Comparison of ENCODE assay signal across 35 cellular contexts in the genomic region with DNA sequence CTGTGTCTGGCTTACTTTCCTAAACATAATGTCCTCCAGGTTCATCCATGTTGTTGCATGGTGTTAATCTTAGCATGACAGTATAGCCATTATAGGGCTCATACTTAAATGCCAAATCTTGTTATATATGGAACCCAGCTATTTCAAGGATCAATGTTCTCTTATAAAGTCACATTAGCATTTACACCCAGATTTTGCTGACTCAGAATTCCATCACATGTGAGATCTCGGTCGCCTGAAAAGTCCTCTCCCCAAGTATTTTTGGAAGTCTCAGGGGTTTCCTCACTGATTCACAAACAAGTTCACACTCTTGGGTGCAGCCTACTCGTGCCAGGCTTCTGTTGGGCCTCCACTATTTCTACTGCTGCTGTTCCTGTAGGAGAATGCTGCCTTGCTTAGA. TPM values are rescaled to one million over a fixed set of nuclear protein-coding genes. Genes with fewer than 3 reads are reported as not detected.
"Had no signal": no experiment of that assay in that cellular context is flagged by ENCODE, and none has a peak within 500 bp of the region (broad histone marks: within the 10 kb centered on the region; RNA-seq: fewer than 3 reads in every experiment).

No MANE protein-coding gene starts in this region.

- H3K27ac ChIP-seq: neural progenitor cell, ovary, parathyroid adenoma, psoas muscle, skin epidermis, spleen, thoracic aorta, thyroid gland, tibial nerve, upper lobe of left lung, vagina had no signal

- H3K27me3 ChIP-seq: neural progenitor cell, ovary, spleen, thyroid gland, tibial nerve, upper lobe of left lung, vagina had no signal

- H3K4me3 Mint-ChIP-seq: natural killer cell; nephron; neural progenitor cell; stimulated activated memory B cell treated with anti-CD40 and anti-IgM and Interleukin-4, amounts not matched to agents 10 μg/mL and 1 μg/mL and 100 μg/mL, for 72 hours; stimulated activated naive CD8-positive, alpha-beta T cell treated with anti-CD3 and anti-CD28 coated beads, Interleukin-15, amount 100 ng/mL, for 72 hours had no signal

- H3K4me1 Mint-ChIP-seq: natural killer cell; nephron; neural progenitor cell; stimulated activated memory B cell treated with anti-CD40 and anti-IgM and Interleukin-4, amounts not matched to agents 10 μg/mL and 1 μg/mL and 100 μg/mL, for 72 hours; stimulated activated naive CD8-positive, alpha-beta T cell treated with anti-CD3 and anti-CD28 coated beads, Interleukin-15, amount 100 ng/mL, for 72 hours had no signal

- H3K4me1 ChIP-seq: neural progenitor cell, parathyroid adenoma, psoas muscle, spleen, tibial nerve, upper lobe of left lung, vagina had no signal

- H3K36me3 ChIP-seq: neural progenitor cell, ovary, thoracic aorta, thyroid gland had no signal

- H3K79me2 ChIP-seq: parathyroid adenoma had no signal

- H2AFZ ChIP-seq: neural progenitor cell, parathyroid adenoma had no signal

- H3K27ac Mint-ChIP-seq: natural killer cell; nephron; neural progenitor cell; progenitor cell of endocrine pancreas; stimulated activated memory B cell treated with anti-CD40 and anti-IgM and Interleukin-4, amounts not matched to agents 10 μg/mL and 1 μg/mL and 100 μg/mL, for 72 hours; stimulated activated naive CD8-positive, alpha-beta T cell treated with anti-CD3 and anti-CD28 coated beads, Interleukin-15, amount 100 ng/mL, for 72 hours had no signal

- H3K9ac ChIP-seq: neural progenitor cell, parathyroid adenoma had no signal

- H3K27me3 Mint-ChIP-seq: progenitor cell of endocrine pancreas; stimulated activated memory B cell treated with anti-CD40 and anti-IgM and Interleukin-4, amounts not matched to agents 10 μg/mL and 1 μg/mL and 100 μg/mL, for 72 hours; stimulated activated naive CD8-positive, alpha-beta T cell treated with anti-CD3 and anti-CD28 coated beads, Interleukin-15, amount 100 ng/mL, for 72 hours had no signal

- H3K9me3 ChIP-seq: psoas muscle, thoracic aorta, thyroid gland, upper lobe of left lung, vagina had no signal

- FAIRE-seq: urothelium cell line had no signal

- DNase-seq: natural killer cell; occipital lobe; ovary; psoas muscle; spleen; stimulated activated CD4-positive, alpha-beta T cell treated with anti-CD3 and anti-CD28 coated beads, Interleukin-12 subunit alpha, Interleukin-12 subunit beta, amount 100 ng/mL, for 4 hours; stimulated activated CD4-positive, alpha-beta T cell treated with anti-CD3 and anti-CD28 coated beads, Interleukin-1b, Interleukin-23, amount 100 ng/mL, for 48 hours; stimulated activated CD4-positive, alpha-beta T cell treated with anti-CD3 and anti-CD28 coated beads, Interleukin-4, amount 100 ng/mL, for 1 hour; stimulated activated CD4-positive, alpha-beta T cell treated with anti-CD3 and anti-CD28 coated beads, Interleukin-4, amount 100 ng/mL, for 4 hours; stimulated activated CD8-positive, alpha-beta memory T cell treated with anti-CD3 and anti-CD28 coated beads, Interleukin-4, amount 100 ng/mL, for 48 hours; stimulated activated naive CD4-positive, alpha-beta T cell; stimulated activated naive CD8-positive, alpha-beta T cell treated with anti-CD3 and anti-CD28 coated beads, Interleukin-15, amount 100 ng/mL, for 72 hours; stimulated activated naive CD8-positive, alpha-beta T cell treated with anti-CD3 and anti-CD28 coated beads, Interleukin-15, Interleukin-2, amounts not matched to agents 100 U/mL and 50 U/mL, for 24 hours; substantia nigra; thyroid gland; trophoblast cell had no signal

- H3K4me3 ChIP-seq: neural progenitor cell, ovary, psoas muscle, skin epidermis, smooth muscle cell, spleen, thoracic aorta, thyroid gland, tibial nerve, upper lobe of left lung, vagina had no signal

- ATAC-seq: natural killer cell; psoas muscle; right cardiac atrium; sciatic nerve; stimulated activated memory B cell treated with anti-CD40 and anti-IgM and Interleukin-4, amounts not matched to agents 10 μg/mL and 1 μg/mL and 100 μg/mL, for 72 hours; stimulated activated naive CD8-positive, alpha-beta T cell treated with anti-CD3 and anti-CD28 coated beads, Interleukin-15, amount 100 ng/mL, for 72 hours; stimulated activated naive CD8-positive, alpha-beta T cell treated with anti-CD3 and anti-CD28 coated beads, Interleukin-15, Interleukin-2, amounts not matched to agents 100 U/mL and 50 U/mL, for 24 hours had no signal

- H3K4me2 ChIP-seq: neural progenitor cell, smooth muscle cell had no signal

RNA-seq across cellular contexts. Expression of gene C4orf51, which starts 19.9 kb away (rescaled TPM):
- total RNA-seq: natural killer cell, occipital lobe, osteoblast, ovary, progenitor cell of endocrine pancreas, psoas muscle, renal cortical epithelial cell, right cardiac atrium, sciatic nerve, smooth muscle cell, spleen, temporal lobe, thoracic aorta, thyroid gland, tibial nerve, upper lobe of left lung, ureter, vagina had no signal
- polyA plus RNA-seq: neural cell, ovary, psoas muscle, right cardiac atrium, smooth muscle cell, spleen had no signal
